Comparison of ENCODE assay signal across 8 cellular contexts in the genomic region with DNA sequence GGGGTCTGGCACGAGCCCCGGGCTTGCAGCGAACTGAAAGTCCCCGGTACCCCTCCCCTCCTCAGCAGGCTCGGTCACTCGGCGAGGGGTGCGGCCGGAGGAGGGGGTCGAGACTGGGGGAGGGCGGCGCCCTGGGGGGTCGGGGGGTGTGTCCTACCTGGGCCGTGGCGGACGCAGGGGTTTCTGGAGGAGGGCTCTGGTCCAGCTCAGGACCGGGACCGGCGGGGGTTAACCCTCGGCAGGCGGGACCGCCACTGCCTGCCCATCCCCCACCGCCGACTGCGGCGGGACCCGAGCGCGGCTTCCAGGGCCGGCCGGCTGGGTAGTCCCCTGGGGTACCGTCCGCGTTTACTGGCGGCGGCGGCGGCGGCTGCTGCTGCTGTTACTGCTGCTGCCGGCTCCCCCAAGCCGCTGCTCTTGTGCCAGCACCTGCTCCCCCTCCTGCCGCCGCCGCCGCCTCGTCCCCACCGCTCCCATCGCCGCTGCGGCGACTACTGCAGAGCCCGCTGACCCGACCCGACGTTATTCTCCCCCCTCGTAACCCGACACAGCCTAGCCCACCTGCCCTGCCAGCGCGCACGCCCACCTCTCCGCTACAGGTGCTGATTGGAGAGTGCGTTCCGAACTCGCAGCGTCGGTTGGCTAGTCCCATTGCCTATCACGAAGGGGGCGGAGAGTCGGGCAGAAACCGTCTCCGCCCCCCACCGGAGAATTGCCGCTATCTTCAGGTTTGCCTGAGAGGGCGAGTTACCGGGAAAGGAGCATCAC. TPM values are rescaled to one million over a fixed set of nuclear protein-coding genes. Genes with fewer than 3 reads are reported as not detected.
DNase-seq lines count a peak whose midpoint lies in the region; TF ChIP-seq lines count a peak whose summit lies in the region.

A gene (minus strand): TSS at position 498 of the 768 bp plus-strand sequence. CDS start 42,161 bp downstream, outside the sequence.

- CTCF ChIA-PET in activated naive CD4-positive, alpha-beta T cell treated with anti-CD3 and anti-CD28 coated beads, Interleukin-2, amount 10 ng/mL, durations not matched to agents 7 days and 5 days (lab: Charles Lee) = no interaction called here

- H3K27me3 Mint-ChIP-seq in activated naive CD4-positive, alpha-beta T cell treated with anti-CD3 and anti-CD28 coated beads, Interleukin-2, amount 10 ng/mL, durations not matched to agents 7 days and 5 days = no peaks in the 10 kb centered on the region

- peaks cover 26% of the 10 kb centered on the region for H3K4me1 Mint-ChIP-seq in activated naive CD4-positive, alpha-beta T cell treated with anti-CD3 and anti-CD28 coated beads, Interleukin-2, amount 10 ng/mL, durations not matched to agents 7 days and 5 days

- TF ChIP-seq CTCF in HFF-Myc (IDR thresholded peaks at IDR 0.05; ENCODE audit: low read depth, low read length, missing control alignments) = no peak

- no peaks in the 10 kb centered on the region for H3K9me3 Mint-ChIP-seq in activated naive CD4-positive, alpha-beta T cell treated with anti-CD3 and anti-CD28 coated beads, Interleukin-2, amount 10 ng/mL, durations not matched to agents 7 days and 5 days

- peaks cover 3% of the 10 kb centered on the region for H3K36me3 Mint-ChIP-seq in activated naive CD4-positive, alpha-beta T cell treated with anti-CD3 and anti-CD28 coated beads, Interleukin-2, amount 10 ng/mL, durations not matched to agents 7 days and 5 days

- H3K4me3 Mint-ChIP-seq in activated naive CD4-positive, alpha-beta T cell treated with anti-CD3 and anti-CD28 coated beads, Interleukin-2, amount 10 ng/mL, durations not matched to agents 7 days and 5 days = peak within 1 kb of the TSS; percentile 95

- peak within 1 kb of the TSS; percentile 87 for H3K27ac Mint-ChIP-seq in activated naive CD4-positive, alpha-beta T cell treated with anti-CD3 and anti-CD28 coated beads, Interleukin-2, amount 10 ng/mL, durations not matched to agents 7 days and 5 days

- peak within 1 kb of the TSS; percentile 74 for H3K4me3 ChIP-seq in HFF-Myc (replicated peaks; ENCODE audit: low read depth, low read length)

- peak; percentile 97 for DNase-seq in GM03348 (ENCODE audit: low spot score)
- DNase-seq in HFF-Myc (ENCODE audit: extremely low read depth, low read depth) = peak; percentile 96
- DNase-seq in NAMALWA (ENCODE audit: low spot score) = peak; percentile 99
- DNase-seq in SK-N-DZ (ENCODE audit: low spot score) = peak; percentile 99
- DNase-seq in activated naive CD4-positive, alpha-beta T cell treated with anti-CD3 and anti-CD28 coated beads, Interleukin-2, amount 10 ng/mL, durations not matched to agents 7 days and 5 days = peak; percentile 98
- DNase-seq in germinal center (ENCODE audit: low spot score) = peak; percentile 95
- peak; percentile 96 for DNase-seq in non-pigmented ciliary epithelial cell (ENCODE audit: low read depth)
- DNase-seq in superior temporal gyrus (ENCODE audit: extremely low spot score) = peak; percentile 99

RNA-seq across cellular contexts. Expression of the gene that starts here (rescaled TPM):
- polyA plus RNA-seq in SK-N-DZ (2014; cell fraction: cytosol; rRNA removed) = 15.8 and 16.5 TPM in 2 replicates
- polyA plus RNA-seq in SK-N-DZ (2014; cell fraction: nucleus; rRNA removed) = 12.7 and 12.9 TPM in 2 replicates

Comparison
In these comparisons a context has a peak if more than half of its experiments do, and no peak if none do; other contexts are left out.
1. Peak in every context shown above with its lines: DNase-seq and H3K4me3 ChIP-seq.